In genomic region chr12:4281173-4281654, GRCh38 we compare ENCODE assay signal across 12 cellular contexts. TPM values are rescaled to one million over a fixed set of nuclear protein-coding genes. Genes with fewer than 3 reads are reported as not detected.
DNase-seq lines count a peak whose midpoint lies in the region; FAIRE-seq and TF ChIP-seq lines count a peak whose summit lies in the region.
"Had no signal": no experiment of that assay in that cellular context is flagged by ENCODE, and none has a peak within 500 bp of the region (broad histone marks: within the 10 kb centered on the region; RNA-seq: fewer than 3 reads in every experiment).

No MANE protein-coding gene starts in this region.

- H3K4me2 ChIP-seq in neural progenitor cell, result no peak overlapping the region

- TF ChIP-seq CTCF in Peyer's patch (IDR thresholded peaks at IDR 0.05), result no peak
- no peak for TF ChIP-seq CTCF in dorsolateral prefrontal cortex (IDR thresholded peaks at IDR 0.05 in 54 of 56, conservative IDR thresholded peaks at IDR 0.05 in 2 of 56; ENCODE audit: low read depth in 1 of 56, partially characterized antibody in 56 of 56)
- TF ChIP-seq CTCF in neural progenitor cell (IDR thresholded peaks at IDR 0.05), result no peak

- H3K4me1 Mint-ChIP-seq in neural progenitor cell, result peaks cover 81% of the 10 kb centered on the region

- DNase-seq in GM12892 (ENCODE audit: insufficient read length), result no peak
- DNase-seq in Peyer's patch, result peak in 2 of 3 donors; percentile 57 to 79
- DNase-seq in dorsolateral prefrontal cortex, result no peak
- no peak for DNase-seq in neural progenitor cell (ENCODE audit: low spot score)
- DNase-seq in NCI-H82 treated with DMSO at 0.1 percent for 48 hours (lab: John Stamatoyannopoulos, UW; ENCODE audit: unreplicated experiment), result no peak
- DNase-seq in HTR-8/SVneo (ENCODE audit: insufficient read length, low spot score), result no peak
- DNase-seq in mucosa of gallbladder (ENCODE audit: low spot score), result no peak
- DNase-seq: activated CD4-positive, alpha-beta T cell treated with anti-CD3 and anti-CD28 coated beads, Interleukin-2, amount 50 U/mL, for 1 hour; NCI-H2171 had no signal

- peaks cover 0 to 62% (median 0%) of the 10 kb centered on the region in 3 donors for H3K36me3 ChIP-seq in Peyer's patch
- H3K36me3 ChIP-seq in neural progenitor cell, result peaks cover 7% of the 10 kb centered on the region

- peaks cover 1% of the 10 kb centered on the region for H3F3A ChIP-seq in neural progenitor cell (ENCODE audit: low read depth)

- peaks cover 0 to 82% (median 9%) of the 10 kb centered on the region in 4 donors for H3K4me1 ChIP-seq in Peyer's patch
- peaks cover 13% of the 10 kb centered on the region for H3K4me1 ChIP-seq in neural progenitor cell

- H3K9me3 Mint-ChIP-seq in neural progenitor cell, result no peaks in the 10 kb centered on the region
- H3K9me3 Mint-ChIP-seq: endodermal cell had no signal

- TF ChIP-seq POLR2A in GM12892 (IDR thresholded peaks at IDR 0.05; ENCODE audit: low read depth, low read length), result 0 out of 2 replicates have a peak, but pooled peaks have one; percentile 24
- TF ChIP-seq POLR2A in Peyer's patch (IDR thresholded peaks at IDR 0.05), result no peak

- peaks cover 29% of the 10 kb centered on the region for H3K79me2 ChIP-seq in neural progenitor cell (ENCODE audit: low read depth)

- H3K9ac ChIP-seq in neural progenitor cell, result no peak overlapping the region
- H3K9ac ChIP-seq: parathyroid adenoma had no signal

- H3K27me3 ChIP-seq in Peyer's patch (no peaks in the 10 kb centered on the region), dorsolateral prefrontal cortex (peaks cover 0 to 44% (median 0%) of the 10 kb centered on the region in 45 donors), neural progenitor cell (peaks cover 5% of the 10 kb centered on the region)

- H2AFZ ChIP-seq in neural progenitor cell (replicated peaks), result no peak overlapping the region
- H2AFZ ChIP-seq: parathyroid adenoma had no signal

- H3K27me3 Mint-ChIP-seq in neural progenitor cell (ENCODE audit: insufficient read depth, low read depth), result peaks cover 14% of the 10 kb centered on the region

- peaks cover 72% of the 10 kb centered on the region for H3K36me3 Mint-ChIP-seq in neural progenitor cell

- FAIRE-seq in GM12892 (lab: Jason Lieb, UNC), result no peak
- FAIRE-seq in HTR-8/SVneo (lab: Jason Lieb, UNC), result no peak

- H3K27ac Mint-ChIP-seq in neural progenitor cell, result no peak overlapping the region
- H3K27ac Mint-ChIP-seq: endodermal cell had no signal

- H3K4me3 ChIP-seq in Peyer's patch (peak overlapping the region in 1 of 4 donors; percentile 3), dorsolateral prefrontal cortex (peak overlapping the region in 36 of 59 donors; percentile 1 to 89 (median 34)), neural progenitor cell (no peak overlapping the region)

- peak overlapping the region; percentile 26 to 96 (median 65) for H3K27ac ChIP-seq in Peyer's patch
- H3K27ac ChIP-seq in dorsolateral prefrontal cortex, result peak overlapping the region in 39 of 59 donors; percentile 6 to 89 (median 59)
- H3K27ac ChIP-seq in neural progenitor cell, result no peak overlapping the region
- H3K27ac ChIP-seq: C4-2B, parathyroid adenoma had no signal

- H4K20me1 ChIP-seq in neural progenitor cell (ENCODE audit: low read depth), result peaks cover 93% of the 10 kb centered on the region

- no peaks in the 10 kb centered on the region for H3K9me3 ChIP-seq in Peyer's patch
- H3K9me3 ChIP-seq in neural progenitor cell (ENCODE audit: low read depth), result no peaks in the 10 kb centered on the region

- intact Hi-C loops in dorsolateral prefrontal cortex (cut with DNase I), result loop anchor here in 1 of 2 donors (5.0 kb wide), 1 partner anchor 41 kb away; the partner anchor contains the start of gene TIGAR

- H3K4me3 Mint-ChIP-seq in neural progenitor cell, result peak overlapping the region; percentile 43
- H3K4me3 Mint-ChIP-seq: endodermal cell had no signal

RNA-seq across cellular contexts. Expression of gene CCND2, which starts 7.7 kb away (rescaled TPM):
- 130 TPM for polyA plus RNA-seq in GM12892 (2012; ENCODE audit: missing spikeins)
- 100 to 1,000 TPM in 2 of 4 donors, 10 to 100 TPM in 2; 72.0 to 162 (median 97.6) TPM for total RNA-seq in Peyer's patch
- total RNA-seq in dorsolateral prefrontal cortex, result 100 to 1,000 TPM in 100 of 120 experiments, 10 to 100 TPM in 20; 42.3 to 172 (median 122) TPM
- total RNA-seq in neural progenitor cell (ENCODE audit: low replicate concordance), result 95.8 and 103 TPM in 2 replicates
- 64.1 TPM for total RNA-seq in mucosa of gallbladder

RNA-seq across cellular contexts. Expression of gene TIGAR, which starts 39.8 kb away (rescaled TPM):
- polyA plus RNA-seq in GM12892 (2012; ENCODE audit: missing spikeins), result 20.3 TPM
- 1 to 10 TPM; 1.7 to 8.0 (median 3.0) TPM for total RNA-seq in Peyer's patch
- 10 to 100 TPM in 108 of 120 experiments, 1 to 10 TPM in 12; 6.8 to 24.9 (median 15.4) TPM for total RNA-seq in dorsolateral prefrontal cortex
- total RNA-seq in neural progenitor cell (ENCODE audit: low replicate concordance), result 7.1 and 18.1 TPM in 2 replicates
- total RNA-seq in mucosa of gallbladder, result 14.1 TPM

Comparison
In these comparisons a context has a peak if more than half of its experiments do, and no peak if none do; other contexts are left out.
1. DNase-seq: peak in Peyer's patch (2 of 3); none in GM12892 (single experiment), dorsolateral prefrontal cortex (0 of 10), neural progenitor cell (single experiment), NCI-H82 treated with DMSO at 0.1 percent for 48 hours (single experiment), HTR-8/SVneo (single experiment) and mucosa of gallbladder (single experiment).